Comparison of ENCODE assay signal across 15 cellular contexts in the genomic region with DNA sequence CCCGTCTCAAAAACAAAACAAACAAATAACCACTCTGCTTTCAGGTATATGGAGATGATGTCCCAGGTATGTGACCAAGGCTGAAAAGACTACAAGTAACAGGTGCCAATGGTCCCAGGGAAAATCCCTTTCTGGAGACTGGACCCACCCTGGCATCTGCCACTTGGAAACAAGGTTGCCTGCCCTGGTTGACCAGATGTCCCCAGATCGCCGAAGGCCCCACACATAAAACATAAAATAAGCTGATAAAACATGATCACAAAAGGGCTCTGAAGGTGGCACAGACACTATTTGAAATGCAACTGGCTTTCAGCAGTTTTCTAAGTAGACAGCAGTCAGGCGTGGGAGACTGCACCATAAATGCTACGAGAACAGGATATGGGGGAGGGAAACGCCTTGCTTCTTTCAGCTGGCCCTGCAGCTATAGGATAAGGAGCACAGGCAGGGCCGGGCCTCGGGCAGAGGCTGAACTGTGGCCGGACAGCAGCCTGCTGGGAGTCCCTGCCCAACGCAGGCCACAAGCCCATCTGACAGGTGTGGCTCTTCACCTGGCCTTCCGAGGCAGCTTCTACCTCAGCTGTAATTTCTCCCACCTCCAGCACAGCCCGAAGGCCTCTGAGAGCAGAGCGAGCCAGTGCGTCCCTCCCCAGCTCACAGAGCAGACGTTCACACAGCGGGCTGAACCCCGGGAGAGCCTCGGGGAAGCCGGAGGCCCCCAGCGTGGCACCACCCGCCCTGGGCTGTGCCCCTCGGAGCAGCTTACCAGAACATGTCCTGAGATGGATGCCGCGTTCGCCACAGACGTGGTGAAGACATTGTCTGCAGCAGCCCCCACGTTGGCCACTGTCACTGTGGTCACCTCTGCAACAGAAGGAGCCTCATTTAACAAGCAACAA. TPM values are rescaled to one million over a fixed set of nuclear protein-coding genes. Genes with fewer than 3 reads are reported as not detected.
DNase-seq lines count a peak whose midpoint lies in the region; ATAC-seq and TF ChIP-seq lines count a peak whose summit lies in the region.
"Had no signal": no experiment of that assay in that cellular context is flagged by ENCODE, and none has a peak within 500 bp of the region (broad histone marks: within the 10 kb centered on the region; RNA-seq: fewer than 3 reads in every experiment).

No MANE protein-coding gene starts in this region.

- peak overlapping the region in 2 of 3 donors; percentile 36 to 88 for H3K4me3 Mint-ChIP-seq in T-cell
- no peak overlapping the region for H3K4me3 Mint-ChIP-seq in nephron progenitor cell

- DNase-seq in ELF-1 (ENCODE audit: low read depth, low spot score) (peak; percentile 51), T-cell (peak in 14 of 34 experiments; percentile 10 to 64 (median 35)), nephron progenitor cell (no peak), occipital lobe (lab: John Stamatoyannopoulos, UW) (no peak), NCI-H1694 treated with DMSO at 0.1 percent for 48 hours (lab: John Stamatoyannopoulos, UW) (no peak), HK-2 (ENCODE audit: unreplicated experiment) (no peak), NCI-H1436 (lab: John Stamatoyannopoulos, UW) (no peak)
- DNase-seq in central memory CD4-positive, alpha-beta T cell: peak; percentile 30
- DNase-seq: activated CD4-positive, alpha-beta T cell treated with anti-CD3 and anti-CD28 coated beads, Interleukin-2, amount 50 U/mL, for 1 hour; hypothalamus; mesendoderm; NCI-H2107 had no signal

- ATAC-seq in T-cell (replicated peaks in 1 of 4): no peak
- ATAC-seq: HCT116, SK-N-SH treated with all-trans-retinoic acid at 6 μM for 48 hours had no signal

- H3K27me3 Mint-ChIP-seq in T-cell (no peaks in the 10 kb centered on the region), nephron progenitor cell (ENCODE audit: low read depth, poor library complexity) (no peaks in the 10 kb centered on the region)

- CTCF ChIA-PET in T-cell (lab: Charles Lee): no interaction called here

- POLR2A ChIA-PET in T-cell (lab: Charles Lee): interaction anchor here in 1 of 2 donors (0.5 to 1.1 kb wide), 2 partner anchors 10 to 27 kb away, joined by 3 to 5 read pairs; no protein-coding TSS in a partner anchor

- H3K27ac Mint-ChIP-seq in T-cell (peak overlapping the region; percentile 72 to 88), nephron progenitor cell (peak overlapping the region; percentile 62)

- H3K9me3 Mint-ChIP-seq in T-cell (no peaks in the 10 kb centered on the region), nephron progenitor cell (no peaks in the 10 kb centered on the region)

- H3K4me1 Mint-ChIP-seq in T-cell (peaks cover 34 to 36% (median 36%) of the 10 kb centered on the region in 3 donors), nephron progenitor cell (peaks cover 33% of the 10 kb centered on the region)

- no peak for TF ChIP-seq CTCF in nephron progenitor cell (IDR thresholded peaks at IDR 0.05)

- H3K36me3 Mint-ChIP-seq in T-cell (peaks cover 15% of the 10 kb centered on the region), nephron progenitor cell (ENCODE audit: low read depth) (peaks cover 24% of the 10 kb centered on the region)

RNA-seq across cellular contexts. Expression of gene DEAF1, which starts 4.0 kb away (rescaled TPM):
- 100 to 1,000 TPM in 1 of 5 donors, 10 to 100 TPM in 4; 55.8 to 121 (median 57.3) TPM for total RNA-seq in T-cell
- total RNA-seq in occipital lobe: 50.7 TPM

RNA-seq across cellular contexts. Expression of gene TMEM80, which starts 4.6 kb away (rescaled TPM):
- total RNA-seq in T-cell: 10 to 100 TPM; 21.2 to 43.9 (median 42.4) TPM
- 11.7 TPM for total RNA-seq in occipital lobe

RNA-seq across cellular contexts. Expression of gene EPS8L2, which starts 15.0 kb away (rescaled TPM):
- 10 to 100 TPM in 4 of 5 donors, 1 to 10 TPM in 1; 7.5 to 18.5 (median 14.6) TPM for total RNA-seq in T-cell
- total RNA-seq in occipital lobe: 1.4 TPM

RNA-seq across cellular contexts. Expression of gene DRD4, which starts 53.9 kb away (rescaled TPM):
- 1 to 10 TPM in 2 of 5 donors, under 1 TPM in 3; 0.49 to 1.3 (median 0.98) TPM for total RNA-seq in T-cell
- total RNA-seq in occipital lobe: 0.16 TPM
- total RNA-seq: ascending aorta had no signal

RNA-seq across cellular contexts. Expression of gene TALDO1, which starts 56.3 kb away (rescaled TPM):
- 100 to 1,000 TPM in 3 of 5 donors, 10 to 100 TPM in 2; 60.5 to 106 (median 102) TPM for total RNA-seq in T-cell
- total RNA-seq in occipital lobe: 61.0 TPM

Comparison
In these comparisons a context has a peak if more than half of its experiments do, and no peak if none do; other contexts are left out.
1. DNase-seq: peak in ELF-1 (single experiment) and central memory CD4-positive, alpha-beta T cell (single experiment); none in nephron progenitor cell (single experiment), occipital lobe (single experiment), NCI-H1694 treated with DMSO at 0.1 percent for 48 hours (single experiment), HK-2 (single experiment) and NCI-H1436 (single experiment).